25 cellular contexts compared by ENCODE assay signal in genomic region chr19:29076161-29076560, GRCh38.
DNase-seq lines count a peak whose midpoint lies in the region; TF ChIP-seq lines count a peak whose summit lies in the region.
"Had no signal": no experiment of that assay in that cellular context is flagged by ENCODE, and none has a peak within 500 bp of the region (broad histone marks: within the 10 kb centered on the region; RNA-seq: fewer than 3 reads in every experiment).

No MANE protein-coding gene starts in this region.

- H2AK5ac ChIP-seq in neuronal stem cell (ENCODE audit: low read depth, low read length), result no peak overlapping the region

- no peak overlapping the region for H3K4me2 ChIP-seq in neuronal stem cell (ENCODE audit: insufficient read depth, low read length, poor library complexity, severe bottlenecking)
- H3K4me2 ChIP-seq: BLaER1 had no signal

- no peaks in the 10 kb centered on the region for H3K36me3 ChIP-seq in neuronal stem cell (replicated peaks in 1 of 2; ENCODE audit: control insufficient read depth in 2 of 2, insufficient read depth in 2 of 2, low read length in 2 of 2)
- H3K36me3 ChIP-seq: BE2C, BLaER1 had no signal

- no CpG with 5 or more reads among the region's 4 CpGs for WGBS in neuronal stem cell (ENCODE audit: extremely low coverage in 2 of 2, insufficient read length in 2 of 2, insufficient replicate concordance in 1 of 2), 2 donors

- H3K36me3 Mint-ChIP-seq in neural crest cell (ENCODE audit: low read depth), result no peaks in the 10 kb centered on the region
- H3K36me3 Mint-ChIP-seq: CD14-positive monocyte; CD4-positive, alpha-beta memory T cell; CD4-positive, CD25-positive, alpha-beta regulatory T cell; CD8-positive, alpha-beta memory T cell had no signal

- H3K4ac ChIP-seq in neuronal stem cell (ENCODE audit: low read length), result no peak overlapping the region

- DNase-seq in islet precursor cell (peak; percentile 33), neural crest cell (ENCODE audit: low read depth, low spot score) (no peak), neuronal stem cell (ENCODE audit: low spot score) (no peak), hypothalamus (lab: John Stamatoyannopoulos, UW) (no peak), NCI-H2081 (lab: John Stamatoyannopoulos, UW) (no peak), MV-4-11 (lab: John Stamatoyannopoulos, UW) (no peak), medulla oblongata (ENCODE audit: extremely low spot score) (no peak)
- DNase-seq: 8988T; ACHN; BE2C; C1 segment of cervical spinal cord; CD4-positive, alpha-beta memory T cell; CD4-positive, CD25-positive, alpha-beta regulatory T cell; CD8-positive, alpha-beta memory T cell; COR-L47; DMS 273 treated with DMSO at 0.1 percent for 48 hours; DMS153; DMS53; DMS79; DND-41; EL; GDM1 had no signal

- no peaks in the 10 kb centered on the region for H3K9me3 Mint-ChIP-seq in neural crest cell
- H3K9me3 Mint-ChIP-seq: CD4-positive, alpha-beta memory T cell; CD4-positive, CD25-positive, alpha-beta regulatory T cell; CD8-positive, alpha-beta memory T cell had no signal

- no peak overlapping the region for H3K14ac ChIP-seq in neuronal stem cell (ENCODE audit: low read length)

- H3K9ac ChIP-seq in neuronal stem cell (ENCODE audit: low read depth, low read length, poor library complexity), result no peak overlapping the region
- H3K9ac ChIP-seq: BLaER1 had no signal

- H4K91ac ChIP-seq in neuronal stem cell (ENCODE audit: low read depth, low read length, poor library complexity), result no peak overlapping the region

- H3K4me3 Mint-ChIP-seq in neural crest cell, result no peak overlapping the region
- H3K4me3 Mint-ChIP-seq: CD14-positive monocyte; CD4-positive, alpha-beta memory T cell; CD4-positive, CD25-positive, alpha-beta regulatory T cell; CD8-positive, alpha-beta memory T cell had no signal

- H2BK12ac ChIP-seq in neuronal stem cell (ENCODE audit: low read length), result peak overlapping the region; percentile 31

- H2BK120ac ChIP-seq in neuronal stem cell (ENCODE audit: low read depth, low read length), result no peak overlapping the region

- no peaks in the 10 kb centered on the region for H3K27me3 Mint-ChIP-seq in neural crest cell (ENCODE audit: low read depth)
- H3K27me3 Mint-ChIP-seq: CD4-positive, alpha-beta memory T cell; CD4-positive, CD25-positive, alpha-beta regulatory T cell had no signal

- no peak overlapping the region for H2BK15ac ChIP-seq in neuronal stem cell (ENCODE audit: low read length)

- no peaks in the 10 kb centered on the region for H3K27me3 ChIP-seq in neuronal stem cell (ENCODE audit: control insufficient read depth in 3 of 3, insufficient read depth in 3 of 3, low read depth in 1 of 3, low read length in 3 of 3)
- H3K27me3 ChIP-seq: BE2C, BLaER1 had no signal

- peak overlapping the region; percentile 36 for H3K18ac ChIP-seq in neuronal stem cell (ENCODE audit: low read length)

- no peaks in the 10 kb centered on the region for H3K79me1 ChIP-seq in neuronal stem cell (ENCODE audit: low read depth, low read length)

- no peak overlapping the region for H2BK5ac ChIP-seq in neuronal stem cell (ENCODE audit: low read length)

- H4K8ac ChIP-seq in neuronal stem cell (ENCODE audit: low read depth, low read length), result no peak overlapping the region

- H3K4me1 Mint-ChIP-seq in neural crest cell, result peaks cover 24% of the 10 kb centered on the region
- H3K4me1 Mint-ChIP-seq: CD14-positive monocyte; CD4-positive, alpha-beta memory T cell; CD4-positive, CD25-positive, alpha-beta regulatory T cell; CD8-positive, alpha-beta memory T cell had no signal

- H3K23ac ChIP-seq in neuronal stem cell (ENCODE audit: low read depth, low read length, poor library complexity), result no peak overlapping the region

- no peak overlapping the region for H3K27ac ChIP-seq in neuronal stem cell (replicated peaks; ENCODE audit: low read length)
- H3K27ac ChIP-seq: BLaER1 had no signal

- H3K4me1 ChIP-seq in neuronal stem cell (ENCODE audit: control insufficient read depth in 2 of 2, insufficient read depth in 1 of 2, low read depth in 1 of 2, low read length in 2 of 2), result peaks cover 0 to 17% of the 10 kb centered on the region in 2 donors
- H3K4me1 ChIP-seq: BE2C had no signal

- H3K9me3 ChIP-seq in neuronal stem cell (replicated peaks in 1 of 2; ENCODE audit: control insufficient read depth in 2 of 2, insufficient read depth in 1 of 2, low read depth in 1 of 2, low read length in 2 of 2), result no peaks in the 10 kb centered on the region
- H3K9me3 ChIP-seq: BE2C, BLaER1 had no signal

- no peak overlapping the region for H2AFZ ChIP-seq in neuronal stem cell (ENCODE audit: low read length)

- H3K27ac Mint-ChIP-seq in neural crest cell (ENCODE audit: unreplicated experiment), result peak overlapping the region; percentile 72
- H3K27ac Mint-ChIP-seq: CD14-positive monocyte; CD4-positive, alpha-beta memory T cell; CD4-positive, CD25-positive, alpha-beta regulatory T cell; CD8-positive, alpha-beta memory T cell had no signal

- TF ChIP-seq CTCF in neural crest cell (conservative IDR thresholded peaks at IDR 0.05), result no peak

- no peak overlapping the region for H3K4me3 ChIP-seq in neuronal stem cell (ENCODE audit: low read length in 2 of 2)
- H3K4me3 ChIP-seq: BLaER1, GM12878 had no signal
